Comparison of ENCODE assay signal across 1 cellular context in genomic region chr3:113271189-113271588, GRCh38.
TF ChIP-seq lines count a peak whose summit lies in the region.

No MANE protein-coding gene starts in this region.

TF ChIP-seq in GM23338, 12 proteins besides CTCF, POLR2A, EP300 and RAD21 (continued from another document):
- TF ChIP-seq, protein P1, sequence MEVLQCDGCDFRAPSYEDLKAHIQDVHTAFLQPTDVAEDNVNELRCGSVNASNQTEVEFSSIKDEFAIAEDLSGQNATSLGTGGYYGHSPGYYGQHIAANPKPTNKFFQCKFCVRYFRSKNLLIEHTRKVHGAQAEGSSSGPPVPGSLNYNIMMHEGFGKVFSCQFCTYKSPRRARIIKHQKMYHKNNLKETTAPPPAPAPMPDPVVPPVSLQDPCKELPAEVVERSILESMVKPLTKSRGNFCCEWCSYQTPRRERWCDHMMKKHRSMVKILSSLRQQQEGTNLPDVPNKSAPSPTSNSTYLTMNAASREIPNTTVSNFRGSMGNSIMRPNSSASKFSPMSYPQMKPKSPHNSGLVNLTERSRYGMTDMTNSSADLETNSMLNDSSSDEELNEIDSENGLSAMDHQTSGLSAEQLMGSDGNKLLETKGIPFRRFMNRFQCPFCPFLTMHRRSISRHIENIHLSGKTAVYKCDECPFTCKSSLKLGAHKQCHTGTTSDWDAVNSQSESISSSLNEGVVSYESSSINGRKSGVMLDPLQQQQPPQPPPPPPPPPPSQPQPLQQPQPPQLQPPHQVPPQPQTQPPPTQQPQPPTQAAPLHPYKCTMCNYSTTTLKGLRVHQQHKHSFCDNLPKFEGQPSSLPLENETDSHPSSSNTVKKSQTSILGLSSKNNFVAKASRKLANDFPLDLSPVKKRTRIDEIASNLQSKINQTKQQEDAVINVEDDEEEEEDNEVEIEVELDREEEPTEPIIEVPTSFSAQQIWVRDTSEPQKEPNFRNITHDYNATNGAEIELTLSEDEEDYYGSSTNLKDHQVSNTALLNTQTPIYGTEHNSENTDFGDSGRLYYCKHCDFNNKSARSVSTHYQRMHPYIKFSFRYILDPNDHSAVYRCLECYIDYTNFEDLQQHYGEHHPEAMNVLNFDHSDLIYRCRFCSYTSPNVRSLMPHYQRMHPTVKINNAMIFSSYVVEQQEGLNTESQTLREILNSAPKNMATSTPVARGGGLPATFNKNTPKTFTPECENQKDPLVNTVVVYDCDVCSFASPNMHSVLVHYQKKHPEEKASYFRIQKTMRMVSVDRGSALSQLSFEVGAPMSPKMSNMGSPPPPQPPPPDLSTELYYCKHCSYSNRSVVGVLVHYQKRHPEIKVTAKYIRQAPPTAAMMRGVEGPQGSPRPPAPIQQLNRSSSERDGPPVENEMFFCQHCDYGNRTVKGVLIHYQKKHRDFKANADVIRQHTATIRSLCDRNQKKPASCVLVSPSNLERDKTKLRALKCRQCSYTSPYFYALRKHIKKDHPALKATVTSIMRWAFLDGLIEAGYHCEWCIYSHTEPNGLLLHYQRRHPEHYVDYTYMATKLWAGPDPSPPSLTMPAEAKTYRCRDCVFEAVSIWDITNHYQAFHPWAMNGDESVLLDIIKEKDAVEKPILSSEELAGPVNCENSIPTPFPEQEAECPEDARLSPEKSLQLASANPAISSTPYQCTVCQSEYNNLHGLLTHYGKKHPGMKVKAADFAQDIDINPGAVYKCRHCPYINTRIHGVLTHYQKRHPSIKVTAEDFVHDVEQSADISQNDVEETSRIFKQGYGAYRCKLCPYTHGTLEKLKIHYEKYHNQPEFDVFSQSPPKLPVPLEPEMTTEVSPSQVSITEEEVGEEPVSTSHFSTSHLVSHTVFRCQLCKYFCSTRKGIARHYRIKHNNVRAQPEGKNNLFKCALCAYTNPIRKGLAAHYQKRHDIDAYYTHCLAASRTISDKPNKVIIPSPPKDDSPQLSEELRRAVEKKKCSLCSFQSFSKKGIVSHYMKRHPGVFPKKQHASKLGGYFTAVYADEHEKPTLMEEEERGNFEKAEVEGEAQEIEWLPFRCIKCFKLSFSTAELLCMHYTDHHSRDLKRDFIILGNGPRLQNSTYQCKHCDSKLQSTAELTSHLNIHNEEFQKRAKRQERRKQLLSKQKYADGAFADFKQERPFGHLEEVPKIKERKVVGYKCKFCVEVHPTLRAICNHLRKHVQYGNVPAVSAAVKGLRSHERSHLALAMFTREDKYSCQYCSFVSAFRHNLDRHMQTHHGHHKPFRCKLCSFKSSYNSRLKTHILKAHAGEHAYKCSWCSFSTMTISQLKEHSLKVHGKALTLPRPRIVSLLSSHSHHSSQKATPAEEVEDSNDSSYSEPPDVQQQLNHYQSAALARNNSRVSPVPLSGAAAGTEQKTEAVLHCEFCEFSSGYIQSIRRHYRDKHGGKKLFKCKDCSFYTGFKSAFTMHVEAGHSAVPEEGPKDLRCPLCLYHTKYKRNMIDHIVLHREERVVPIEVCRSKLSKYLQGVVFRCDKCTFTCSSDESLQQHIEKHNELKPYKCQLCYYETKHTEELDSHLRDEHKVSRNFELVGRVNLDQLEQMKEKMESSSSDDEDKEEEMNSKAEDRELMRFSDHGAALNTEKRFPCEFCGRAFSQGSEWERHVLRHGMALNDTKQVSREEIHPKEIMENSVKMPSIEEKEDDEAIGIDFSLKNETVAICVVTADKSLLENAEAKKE (CRISPR knock-in tag; IDR thresholded peaks at IDR 0.05), result no peak
- TF ChIP-seq, protein P2, sequence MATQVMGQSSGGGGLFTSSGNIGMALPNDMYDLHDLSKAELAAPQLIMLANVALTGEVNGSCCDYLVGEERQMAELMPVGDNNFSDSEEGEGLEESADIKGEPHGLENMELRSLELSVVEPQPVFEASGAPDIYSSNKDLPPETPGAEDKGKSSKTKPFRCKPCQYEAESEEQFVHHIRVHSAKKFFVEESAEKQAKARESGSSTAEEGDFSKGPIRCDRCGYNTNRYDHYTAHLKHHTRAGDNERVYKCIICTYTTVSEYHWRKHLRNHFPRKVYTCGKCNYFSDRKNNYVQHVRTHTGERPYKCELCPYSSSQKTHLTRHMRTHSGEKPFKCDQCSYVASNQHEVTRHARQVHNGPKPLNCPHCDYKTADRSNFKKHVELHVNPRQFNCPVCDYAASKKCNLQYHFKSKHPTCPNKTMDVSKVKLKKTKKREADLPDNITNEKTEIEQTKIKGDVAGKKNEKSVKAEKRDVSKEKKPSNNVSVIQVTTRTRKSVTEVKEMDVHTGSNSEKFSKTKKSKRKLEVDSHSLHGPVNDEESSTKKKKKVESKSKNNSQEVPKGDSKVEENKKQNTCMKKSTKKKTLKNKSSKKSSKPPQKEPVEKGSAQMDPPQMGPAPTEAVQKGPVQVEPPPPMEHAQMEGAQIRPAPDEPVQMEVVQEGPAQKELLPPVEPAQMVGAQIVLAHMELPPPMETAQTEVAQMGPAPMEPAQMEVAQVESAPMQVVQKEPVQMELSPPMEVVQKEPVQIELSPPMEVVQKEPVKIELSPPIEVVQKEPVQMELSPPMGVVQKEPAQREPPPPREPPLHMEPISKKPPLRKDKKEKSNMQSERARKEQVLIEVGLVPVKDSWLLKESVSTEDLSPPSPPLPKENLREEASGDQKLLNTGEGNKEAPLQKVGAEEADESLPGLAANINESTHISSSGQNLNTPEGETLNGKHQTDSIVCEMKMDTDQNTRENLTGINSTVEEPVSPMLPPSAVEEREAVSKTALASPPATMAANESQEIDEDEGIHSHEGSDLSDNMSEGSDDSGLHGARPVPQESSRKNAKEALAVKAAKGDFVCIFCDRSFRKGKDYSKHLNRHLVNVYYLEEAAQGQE (IDR thresholded peaks at IDR 0.05; ENCODE audit: unreplicated experiment), result no peak
